ENCODE assay signal across 36 cellular contexts in genomic region chr2:21025690-21026478, GRCh38. TPM values are rescaled to one million over a fixed set of nuclear protein-coding genes. Genes with fewer than 3 reads are reported as not detected.
"Had no signal": no experiment of that assay in that cellular context is flagged by ENCODE, and none has a peak within 500 bp of the region (broad histone marks: within the 10 kb centered on the region; RNA-seq: fewer than 3 reads in every experiment).

No MANE protein-coding gene starts in this region.

- H3K36me3 ChIP-seq: adrenal gland, brain microvascular endothelial cell, gastroesophageal sphincter, WERI-Rb-1 had no signal

- H3K4me1 Mint-ChIP-seq: activated CD4-positive, alpha-beta T cell treated with anti-CD3 and anti-CD28 coated beads for 36 hours; activated CD4-positive, alpha-beta T cell treated with anti-CD3 and anti-CD28 coated beads, Interleukin-2, amount 10 ng/mL, durations not matched to agents 24 days and 14 days; activated CD8-positive, alpha-beta memory T cell treated with anti-CD3 and anti-CD28 coated beads, Interleukin-2, amount 10 ng/mL, durations not matched to agents 7 days and 5 days; activated naive CD4-positive, alpha-beta T cell treated with anti-CD3 and anti-CD28 coated beads, Interleukin-2, amount 50 U/mL, for 24 hours; activated naive CD8-positive, alpha-beta T cell treated with anti-CD3 and anti-CD28 coated beads for 36 hours; activated naive CD8-positive, alpha-beta T cell treated with anti-CD3 and anti-CD28 coated beads, Interleukin-2, amount 50 U/mL, for 24 hours; central memory CD8-positive, alpha-beta T cell; endodermal cell; T-helper 17 cell had no signal

- H3K36me3 Mint-ChIP-seq: activated CD4-positive, alpha-beta memory T cell treated with anti-CD3 and anti-CD28 coated beads for 36 hours; activated CD8-positive, alpha-beta memory T cell treated with anti-CD3 and anti-CD28 coated beads, Interleukin-2, amount 10 ng/mL, durations not matched to agents 7 days and 5 days; activated naive CD4-positive, alpha-beta T cell treated with anti-CD3 and anti-CD28 coated beads, Interleukin-2, amount 50 U/mL, for 24 hours; activated naive CD8-positive, alpha-beta T cell treated with anti-CD3 and anti-CD28 coated beads for 36 hours had no signal

- H3K4me3 Mint-ChIP-seq: activated CD4-positive, alpha-beta memory T cell treated with anti-CD3 and anti-CD28 coated beads for 36 hours; activated CD4-positive, alpha-beta T cell treated with anti-CD3 and anti-CD28 coated beads for 36 hours; activated CD4-positive, alpha-beta T cell treated with anti-CD3 and anti-CD28 coated beads, Interleukin-2, amount 10 ng/mL, durations not matched to agents 24 days and 14 days; activated CD8-positive, alpha-beta memory T cell treated with anti-CD3 and anti-CD28 coated beads, Interleukin-2, amount 10 ng/mL, durations not matched to agents 7 days and 5 days; activated CD8-positive, alpha-beta T cell treated with anti-CD3 and anti-CD28 coated beads, Interleukin-2, amount 10 ng/mL, durations not matched to agents 7 days and 5 days; activated naive CD4-positive, alpha-beta T cell treated with anti-CD3 and anti-CD28 coated beads for 36 hours; activated naive CD4-positive, alpha-beta T cell treated with anti-CD3 and anti-CD28 coated beads, Interleukin-2, amount 50 U/mL, for 24 hours; activated naive CD8-positive, alpha-beta T cell treated with anti-CD3 and anti-CD28 coated beads for 36 hours; activated naive CD8-positive, alpha-beta T cell treated with anti-CD3 and anti-CD28 coated beads, Interleukin-2, amount 50 U/mL, for 24 hours; activated T-helper 1 cell treated with anti-CD3 and anti-CD28 coated beads, Interleukin-12 subunit alpha, Interleukin-12 subunit beta, Interleukin-2, Interleukin-4 antibody, amounts not matched to agents 30 ng/mL and 10 ng/mL and 1 ng/mL, durations not matched to agents 14 hours and 24 hours and 36 hours; central memory CD8-positive, alpha-beta T cell; dendritic cell treated with granulocyte-macrophage colony-stimulating factor and Interleukin-4, amounts not matched to agents 40 ng/mL and 50 ng/mL, for 4 days; endodermal cell; T-helper 17 cell; T-helper 2 cell treated with Interferon-gamma antibody and Interleukin-4, amounts not matched to agents 5 μg/mL and 100 μg/mL, for 36 hours had no signal

- H3K4me1 ChIP-seq: adrenal gland, foreskin keratinocyte had no signal

- ATAC-seq: activated CD4-positive, alpha-beta T cell treated with anti-CD3 and anti-CD28 coated beads for 36 hours; activated CD8-positive, alpha-beta memory T cell treated with anti-CD3 and anti-CD28 coated beads, Interleukin-2, amount 10 ng/mL, durations not matched to agents 7 days and 5 days; activated CD8-positive, alpha-beta T cell treated with anti-CD3 and anti-CD28 coated beads, Interleukin-2, amount 10 ng/mL, durations not matched to agents 7 days and 5 days; activated naive CD8-positive, alpha-beta T cell treated with anti-CD3 and anti-CD28 coated beads, Interleukin-2, amount 50 U/mL, for 24 hours; esophagus mucosa; foreskin keratinocyte; gastroesophageal sphincter; T-helper 17 cell had no signal

- DNase-seq: activated CD4-positive, alpha-beta memory T cell treated with anti-CD3 and anti-CD28 coated beads for 36 hours; activated CD4-positive, alpha-beta T cell treated with anti-CD3 and anti-CD28 coated beads for 36 hours; activated CD4-positive, alpha-beta T cell treated with anti-CD3 and anti-CD28 coated beads, Interleukin-2, amount 10 ng/mL, durations not matched to agents 24 days and 14 days; activated CD4-positive, CD25-positive, alpha-beta regulatory T cell; activated CD4-positive, CD25-positive, alpha-beta regulatory T cell treated with anti-CD3 and anti-CD28 coated beads, Interleukin-2, amount 50 U/mL, for 72 hours; activated CD8-positive, alpha-beta memory T cell treated with anti-CD3 and anti-CD28 coated beads, Interleukin-2, amount 10 ng/mL, durations not matched to agents 7 days and 5 days; activated CD8-positive, alpha-beta memory T cell treated with anti-CD3 and anti-CD28 coated beads, Interleukin-2, amount 50 U/mL, for 4 hours; activated CD8-positive, alpha-beta T cell treated with anti-CD3 and anti-CD28 coated beads, Interleukin-2, amount 10 ng/mL, durations not matched to agents 7 days and 5 days; activated effector memory CD4-positive, alpha-beta T cell treated with anti-CD3 and anti-CD28 coated beads, Interleukin-2, amount 50 U/mL, for 16 hours; activated naive CD4-positive, alpha-beta T cell treated with anti-CD3 and anti-CD28 coated beads for 36 hours; activated naive CD8-positive, alpha-beta T cell treated with anti-CD3 and anti-CD28 coated beads for 36 hours; activated naive CD8-positive, alpha-beta T cell treated with anti-CD3 and anti-CD28 coated beads, Interleukin-2, amount 50 U/mL, for 24 hours; activated T-cell treated with anti-CD3 and anti-CD28 coated beads, Interleukin-2, amount 50 U/mL, for 1 hour; activated T-cell treated with anti-CD3 and anti-CD28 coated beads, Interleukin-2, amount 50 U/mL, for 48 hours; adrenal gland; amygdala; brain microvascular endothelial cell; dorsolateral prefrontal cortex; effector memory CD4-positive, alpha-beta T cell; endodermal cell; foreskin keratinocyte; T-helper 1 cell; T-helper 17 cell; T1000; WERI-Rb-1 had no signal

- H3K4me3 ChIP-seq: adrenal gland, coronary artery, dorsolateral prefrontal cortex, gastroesophageal sphincter had no signal

- H3K27me3 ChIP-seq: adrenal gland, brain microvascular endothelial cell, gastroesophageal sphincter had no signal

- H3K27ac Mint-ChIP-seq: activated CD4-positive, alpha-beta memory T cell treated with anti-CD3 and anti-CD28 coated beads for 36 hours; activated CD4-positive, alpha-beta T cell treated with anti-CD3 and anti-CD28 coated beads for 36 hours; activated CD4-positive, alpha-beta T cell treated with anti-CD3 and anti-CD28 coated beads, Interleukin-2, amount 10 ng/mL, durations not matched to agents 24 days and 14 days; activated CD8-positive, alpha-beta memory T cell treated with anti-CD3 and anti-CD28 coated beads, Interleukin-2, amount 10 ng/mL, durations not matched to agents 7 days and 5 days; activated CD8-positive, alpha-beta T cell treated with anti-CD3 and anti-CD28 coated beads, Interleukin-2, amount 10 ng/mL, durations not matched to agents 7 days and 5 days; activated naive CD4-positive, alpha-beta T cell treated with anti-CD3 and anti-CD28 coated beads for 36 hours; activated naive CD4-positive, alpha-beta T cell treated with anti-CD3 and anti-CD28 coated beads, Interleukin-2, amount 50 U/mL, for 24 hours; activated naive CD8-positive, alpha-beta T cell treated with anti-CD3 and anti-CD28 coated beads for 36 hours; activated naive CD8-positive, alpha-beta T cell treated with anti-CD3 and anti-CD28 coated beads, Interleukin-2, amount 50 U/mL, for 24 hours; activated T-helper 1 cell treated with anti-CD3 and anti-CD28 coated beads, Interleukin-12 subunit alpha, Interleukin-12 subunit beta, Interleukin-2, Interleukin-4 antibody, amounts not matched to agents 30 ng/mL and 10 ng/mL and 1 ng/mL, durations not matched to agents 14 hours and 24 hours and 36 hours; activated T-helper 2 cell treated with anti-CD3 and anti-CD28 coated beads, Interferon-gamma antibody, Interleukin-2, Interleukin-4, amounts not matched to agents 10 μg/mL and 5 μg/mL and 100 μg/mL, durations not matched to agents 14 hours and 24 hours and 36 hours; dendritic cell treated with granulocyte-macrophage colony-stimulating factor and Interleukin-4, amounts not matched to agents 40 ng/mL and 50 ng/mL, for 4 days; endodermal cell; T-helper 17 cell; T-helper 2 cell treated with Interferon-gamma antibody and Interleukin-4, amounts not matched to agents 5 μg/mL and 100 μg/mL, for 36 hours had no signal

- H3K27me3 Mint-ChIP-seq: activated CD4-positive, alpha-beta T cell treated with anti-CD3 and anti-CD28 coated beads, Interleukin-2, amount 10 ng/mL, durations not matched to agents 24 days and 14 days; dendritic cell treated with granulocyte-macrophage colony-stimulating factor and Interleukin-4, amounts not matched to agents 40 ng/mL and 50 ng/mL, for 4 days had no signal

- H3K27ac ChIP-seq: adrenal gland, brain microvascular endothelial cell, coronary artery, dorsolateral prefrontal cortex, foreskin keratinocyte, WERI-Rb-1 had no signal

- H3K9me3 Mint-ChIP-seq: activated CD4-positive, alpha-beta memory T cell treated with anti-CD3 and anti-CD28 coated beads for 36 hours; activated CD4-positive, alpha-beta T cell treated with anti-CD3 and anti-CD28 coated beads, Interleukin-2, amount 10 ng/mL, durations not matched to agents 24 days and 14 days; activated naive CD4-positive, alpha-beta T cell treated with anti-CD3 and anti-CD28 coated beads for 36 hours; activated naive CD4-positive, alpha-beta T cell treated with anti-CD3 and anti-CD28 coated beads, Interleukin-2, amount 50 U/mL, for 24 hours; activated naive CD8-positive, alpha-beta T cell treated with anti-CD3 and anti-CD28 coated beads for 36 hours; activated naive CD8-positive, alpha-beta T cell treated with anti-CD3 and anti-CD28 coated beads, Interleukin-2, amount 50 U/mL, for 24 hours; activated T-helper 1 cell treated with anti-CD3 and anti-CD28 coated beads, Interleukin-12 subunit alpha, Interleukin-12 subunit beta, Interleukin-2, Interleukin-4 antibody, amounts not matched to agents 30 ng/mL and 10 ng/mL and 1 ng/mL, durations not matched to agents 14 hours and 24 hours and 36 hours; activated T-helper 2 cell treated with anti-CD3 and anti-CD28 coated beads, Interferon-gamma antibody, Interleukin-2, Interleukin-4, amounts not matched to agents 10 μg/mL and 5 μg/mL and 100 μg/mL, durations not matched to agents 14 hours and 24 hours and 36 hours; central memory CD8-positive, alpha-beta T cell; dendritic cell treated with granulocyte-macrophage colony-stimulating factor and Interleukin-4, amounts not matched to agents 40 ng/mL and 50 ng/mL, for 4 days; endodermal cell; T-helper 2 cell treated with Interferon-gamma antibody and Interleukin-4, amounts not matched to agents 5 μg/mL and 100 μg/mL, for 36 hours had no signal

- H3K9me3 ChIP-seq: adrenal gland, gastroesophageal sphincter had no signal

RNA-seq across cellular contexts. Expression of gene APOB, which starts 18.0 kb away (rescaled TPM):
- total RNA-seq: activated CD4-positive, alpha-beta memory T cell treated with anti-CD3 and anti-CD28 coated beads for 36 hours; activated CD4-positive, alpha-beta T cell treated with anti-CD3 and anti-CD28 coated beads for 36 hours; activated CD4-positive, alpha-beta T cell treated with anti-CD3 and anti-CD28 coated beads, Interleukin-2, amount 10 ng/mL, durations not matched to agents 24 days and 14 days; activated CD8-positive, alpha-beta memory T cell treated with anti-CD3 and anti-CD28 coated beads for 36 hours; activated CD8-positive, alpha-beta memory T cell treated with anti-CD3 and anti-CD28 coated beads, Interleukin-2, amount 10 ng/mL, durations not matched to agents 7 days and 5 days; activated CD8-positive, alpha-beta T cell treated with anti-CD3 and anti-CD28 coated beads, Interleukin-2, amount 10 ng/mL, durations not matched to agents 7 days and 5 days; activated naive CD4-positive, alpha-beta T cell treated with anti-CD3 and anti-CD28 coated beads for 36 hours; activated naive CD8-positive, alpha-beta T cell treated with anti-CD3 and anti-CD28 coated beads for 36 hours; activated T-helper 1 cell treated with anti-CD3 and anti-CD28 coated beads, Interleukin-12 subunit alpha, Interleukin-12 subunit beta, Interleukin-2, Interleukin-4 antibody, amounts not matched to agents 30 ng/mL and 10 ng/mL and 1 ng/mL, durations not matched to agents 14 hours and 24 hours and 36 hours; activated T-helper 2 cell treated with anti-CD3 and anti-CD28 coated beads, Interferon-gamma antibody, Interleukin-2, Interleukin-4, amounts not matched to agents 10 μg/mL and 5 μg/mL and 100 μg/mL, durations not matched to agents 14 hours and 24 hours and 36 hours; epithelial cell of proximal tubule; foreskin keratinocyte; T-helper 17 cell had no signal
